10 cellular contexts compared by ENCODE assay signal in genomic region chr18:35661483-35662146, GRCh38.
DNase-seq lines count a peak whose midpoint lies in the region; ATAC-seq and TF ChIP-seq lines count a peak whose summit lies in the region.
"Had no signal": no experiment of that assay in that cellular context is flagged by ENCODE, and none has a peak within 500 bp of the region (broad histone marks: within the 10 kb centered on the region; RNA-seq: fewer than 3 reads in every experiment).

No MANE protein-coding gene starts in this region.

- H3K36me3 ChIP-seq in neural cell (ENCODE audit: insufficient read depth, low read length) (no peaks in the 10 kb centered on the region), MG63 (peaks cover 10% of the 10 kb centered on the region)

- no peaks in the 10 kb centered on the region for H3F3A ChIP-seq in neural cell (ENCODE audit: insufficient read depth, low read length, poor library complexity, severe bottlenecking)

- peaks cover 2% of the 10 kb centered on the region for H3K79me2 ChIP-seq in neural cell (replicated peaks; ENCODE audit: insufficient read depth, low read length)

- H3K4me2 ChIP-seq in neural cell (ENCODE audit: low read length), result no peak overlapping the region

- ATAC-seq in GM18868 (IDR thresholded peaks at IDR 0.05; ENCODE audit: unreplicated experiment), result no peak

- peak; percentile 42 for TF ChIP-seq CTCF in neural cell (IDR thresholded peaks at IDR 0.05; ENCODE audit: poor library complexity, severe bottlenecking)

- no peaks in the 10 kb centered on the region for H3K27me3 ChIP-seq in neural cell (ENCODE audit: insufficient read depth, low read depth, low read length)
- H3K27me3 ChIP-seq in MG63, result no peaks in the 10 kb centered on the region

- H3K4me3 ChIP-seq in neural cell (ENCODE audit: low read length), result no peak overlapping the region
- no peak overlapping the region for H3K4me3 ChIP-seq in MG63

- H3K9me2 ChIP-seq in neural cell (ENCODE audit: insufficient read depth, low read length), result no peaks in the 10 kb centered on the region

- TF ChIP-seq RAD21 in neural cell (conservative IDR thresholded peaks at IDR 0.05), result peak; percentile 24

- H2AFZ ChIP-seq in neural cell (ENCODE audit: low read depth, low read length), result no peak overlapping the region

- peak; percentile 22 for DNase-seq in DMS79 treated with DMSO at 0.1 percent for 48 hours (lab: John Stamatoyannopoulos, UW)
- DNase-seq in DMS79 (lab: John Stamatoyannopoulos, UW), result no peak
- DNase-seq in LHCN-M2 (ENCODE audit: low read depth), result peak; percentile 18
- peak; percentile 14 for DNase-seq in astrocyte of the hippocampus (ENCODE audit: low read depth, low spot score)
- no peak for DNase-seq in activated T-helper 2 cell treated with anti-CD3 and anti-CD28 coated beads, Interferon-gamma antibody, Interleukin-2, Interleukin-4, amounts not matched to agents 10 μg/mL and 5 μg/mL and 100 μg/mL, durations not matched to agents 14 hours and 24 hours and 36 hours (ENCODE audit: low spot score)
- no peak for DNase-seq in MG63
- DNase-seq: effector CD4-positive, alpha-beta T cell had no signal

- no peak overlapping the region for H3K4me3 Mint-ChIP-seq in activated T-helper 2 cell treated with anti-CD3 and anti-CD28 coated beads, Interferon-gamma antibody, Interleukin-2, Interleukin-4, amounts not matched to agents 10 μg/mL and 5 μg/mL and 100 μg/mL, durations not matched to agents 14 hours and 24 hours and 36 hours (ENCODE audit: low read depth)
- H3K4me3 Mint-ChIP-seq: IgD-negative memory B cell had no signal

- H3K27ac ChIP-seq in neural cell (ENCODE audit: low read length), result no peak overlapping the region

- H3K9me3 ChIP-seq in neural cell (ENCODE audit: low read length) (no peaks in the 10 kb centered on the region), MG63 (no peaks in the 10 kb centered on the region)

- intact Hi-C loops in activated T-helper 2 cell treated with anti-CD3 and anti-CD28 coated beads, Interferon-gamma antibody, Interleukin-2, Interleukin-4, amounts not matched to agents 10 μg/mL and 5 μg/mL and 100 μg/mL, durations not matched to agents 14 hours and 24 hours and 36 hours (cut with micrococcal nuclease), result no loop called here

- no peak for TF ChIP-seq EP300 in neural cell (conservative IDR thresholded peaks at IDR 0.05; ENCODE audit: poor library complexity, severe bottlenecking)

- H3K9ac ChIP-seq in neural cell (ENCODE audit: low read length), result no peak overlapping the region

- H3K4me1 Mint-ChIP-seq in activated T-helper 2 cell treated with anti-CD3 and anti-CD28 coated beads, Interferon-gamma antibody, Interleukin-2, Interleukin-4, amounts not matched to agents 10 μg/mL and 5 μg/mL and 100 μg/mL, durations not matched to agents 14 hours and 24 hours and 36 hours (ENCODE audit: low read depth), result peaks cover 3% of the 10 kb centered on the region

- H4K20me1 ChIP-seq in neural cell (ENCODE audit: insufficient read depth), result no peaks in the 10 kb centered on the region

- H3K27ac Mint-ChIP-seq in activated T-helper 2 cell treated with anti-CD3 and anti-CD28 coated beads, Interferon-gamma antibody, Interleukin-2, Interleukin-4, amounts not matched to agents 10 μg/mL and 5 μg/mL and 100 μg/mL, durations not matched to agents 14 hours and 24 hours and 36 hours, result no peak overlapping the region
- H3K27ac Mint-ChIP-seq: IgD-negative memory B cell had no signal

- H3K27me3 Mint-ChIP-seq in activated T-helper 2 cell treated with anti-CD3 and anti-CD28 coated beads, Interferon-gamma antibody, Interleukin-2, Interleukin-4, amounts not matched to agents 10 μg/mL and 5 μg/mL and 100 μg/mL, durations not matched to agents 14 hours and 24 hours and 36 hours (ENCODE audit: low read depth), result no peaks in the 10 kb centered on the region
- H3K27me3 Mint-ChIP-seq: IgD-negative memory B cell had no signal

- peaks cover 22% of the 10 kb centered on the region for H3K36me3 Mint-ChIP-seq in activated T-helper 2 cell treated with anti-CD3 and anti-CD28 coated beads, Interferon-gamma antibody, Interleukin-2, Interleukin-4, amounts not matched to agents 10 μg/mL and 5 μg/mL and 100 μg/mL, durations not matched to agents 14 hours and 24 hours and 36 hours (ENCODE audit: low read depth)

- no peaks in the 10 kb centered on the region for H3K9me3 Mint-ChIP-seq in activated T-helper 2 cell treated with anti-CD3 and anti-CD28 coated beads, Interferon-gamma antibody, Interleukin-2, Interleukin-4, amounts not matched to agents 10 μg/mL and 5 μg/mL and 100 μg/mL, durations not matched to agents 14 hours and 24 hours and 36 hours
- H3K9me3 Mint-ChIP-seq: IgD-negative memory B cell had no signal

TF ChIP-seq in neural cell, 6 proteins besides CTCF, POLR2A, EP300 and RAD21:
- no peak for TF ChIP-seq POLR2AphosphoS5 (IDR thresholded peaks at IDR 0.05)
- TF ChIP-seq SMC3 (conservative IDR thresholded peaks at IDR 0.05; ENCODE audit: poor library complexity), result peak; percentile 32

Comparison
In these comparisons a context has a peak if more than half of its experiments do, and no peak if none do; other contexts are left out.
1. DNase-seq: peak in DMS79 treated with DMSO at 0.1 percent for 48 hours (single experiment), LHCN-M2 (single experiment) and astrocyte of the hippocampus (single experiment); none in DMS79 (single experiment), activated T-helper 2 cell treated with anti-CD3 and anti-CD28 coated beads, Interferon-gamma antibody, Interleukin-2, Interleukin-4, amounts not matched to agents 10 μg/mL and 5 μg/mL and 100 μg/mL, durations not matched to agents 14 hours and 24 hours and 36 hours (single experiment) and MG63 (single experiment).